ENCODE assay signal across 18 cellular contexts in the genomic region with DNA sequence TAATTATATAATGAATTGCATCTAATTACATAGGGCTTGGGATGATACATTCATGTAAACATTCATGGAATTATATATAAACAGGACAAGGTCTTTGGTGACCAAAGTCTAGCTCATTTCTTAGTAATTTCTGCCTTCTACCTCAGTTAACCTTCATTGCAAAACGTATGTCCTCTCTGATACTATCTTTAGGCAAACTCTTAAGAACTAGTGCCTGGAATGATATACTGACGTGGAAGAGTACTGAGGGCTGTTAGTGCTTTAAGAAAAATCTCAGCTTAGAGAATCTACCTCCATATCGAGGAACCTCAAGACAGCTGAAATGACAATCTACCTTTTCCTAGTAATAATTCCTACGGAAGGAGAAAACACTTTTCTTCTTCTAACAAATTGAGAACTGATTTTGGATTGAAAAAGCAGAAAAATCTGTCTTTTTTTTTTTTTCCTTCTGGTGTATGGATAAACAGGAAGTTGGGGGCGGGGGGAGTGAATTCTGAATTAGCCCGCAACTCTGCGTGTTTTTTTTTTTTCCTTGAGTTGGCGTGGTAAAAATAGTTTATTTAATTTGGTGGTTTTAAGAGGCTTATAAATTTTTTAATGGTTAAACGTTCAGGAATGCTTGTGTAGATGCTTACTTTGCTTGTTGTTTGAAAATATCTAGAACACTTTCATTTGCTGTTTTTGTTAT. TPM values are rescaled to one million over a fixed set of nuclear protein-coding genes. Genes with fewer than 3 reads are reported as not detected.
DNase-seq lines count a peak whose midpoint lies in the region; ATAC-seq and TF ChIP-seq lines count a peak whose summit lies in the region.
"Had no signal": no experiment of that assay in that cellular context is flagged by ENCODE, and none has a peak within 500 bp of the region (broad histone marks: within the 10 kb centered on the region; RNA-seq: fewer than 3 reads in every experiment).

No MANE protein-coding gene starts in this region.

- H3K9ac ChIP-seq in SK-N-SH, result peak overlapping the region; percentile 11; the same call in 1 of the 2 replicates
- H3K9ac ChIP-seq in skeletal muscle satellite cell (ENCODE audit: low read depth, low read length), result peak overlapping the region; percentile 19

- no peaks in the 10 kb centered on the region for H3K9me2 ChIP-seq in SK-N-SH

- peak overlapping the region; percentile 32 to 88; a peak in 3 of 4 replicates for H3K27ac ChIP-seq in SK-N-SH (ENCODE audit: low read depth in 2 of 2, low read length in 1 of 2)
- H3K27ac ChIP-seq in esophagus squamous epithelium, result peak overlapping the region in 1 of 4 donors; percentile 43
- H3K27ac ChIP-seq: RWPE1 had no signal

- POLR2A ChIA-PET in SK-N-SH (lab: Yijun Ruan, JAX), result no interaction called here

- H3K27me3 Mint-ChIP-seq in activated CD8-positive, alpha-beta memory T cell treated with anti-CD3 and anti-CD28 coated beads, Interleukin-2, amount 10 ng/mL, durations not matched to agents 7 days and 5 days, result peaks cover 8% of the 10 kb centered on the region
- no peaks in the 10 kb centered on the region for H3K27me3 Mint-ChIP-seq in endothelial cell (ENCODE audit: unreplicated experiment)
- H3K27me3 Mint-ChIP-seq: stimulated activated memory B cell treated with anti-CD40 and anti-IgM and Interleukin-4, amounts not matched to agents 10 μg/mL and 1 μg/mL and 100 μg/mL, for 72 hours had no signal

- no peak overlapping the region for H3K4me3 Mint-ChIP-seq in activated CD8-positive, alpha-beta memory T cell treated with anti-CD3 and anti-CD28 coated beads, Interleukin-2, amount 10 ng/mL, durations not matched to agents 7 days and 5 days
- H3K4me3 Mint-ChIP-seq in endothelial cell (ENCODE audit: unreplicated experiment), result no peak overlapping the region
- H3K4me3 Mint-ChIP-seq: activated CD4-positive, alpha-beta memory T cell treated with anti-CD3 and anti-CD28 coated beads, Interleukin-2, amount 10 ng/mL, durations not matched to agents 7 days and 5 days; CD4-positive, alpha-beta T cell; stimulated activated memory B cell treated with anti-CD40 and anti-IgM and Interleukin-4, amounts not matched to agents 10 μg/mL and 1 μg/mL and 100 μg/mL, for 72 hours had no signal

- H3K36me3 Mint-ChIP-seq in activated CD8-positive, alpha-beta memory T cell treated with anti-CD3 and anti-CD28 coated beads, Interleukin-2, amount 10 ng/mL, durations not matched to agents 7 days and 5 days, result no peaks in the 10 kb centered on the region
- no peaks in the 10 kb centered on the region for H3K36me3 Mint-ChIP-seq in endothelial cell (ENCODE audit: low read depth, unreplicated experiment)
- H3K36me3 Mint-ChIP-seq: stimulated activated memory B cell treated with anti-CD40 and anti-IgM and Interleukin-4, amounts not matched to agents 10 μg/mL and 1 μg/mL and 100 μg/mL, for 72 hours had no signal

- no peak overlapping the region for H3K27ac Mint-ChIP-seq in activated CD8-positive, alpha-beta memory T cell treated with anti-CD3 and anti-CD28 coated beads, Interleukin-2, amount 10 ng/mL, durations not matched to agents 7 days and 5 days
- no peak overlapping the region for H3K27ac Mint-ChIP-seq in endothelial cell (ENCODE audit: unreplicated experiment)
- H3K27ac Mint-ChIP-seq: activated CD4-positive, alpha-beta memory T cell treated with anti-CD3 and anti-CD28 coated beads, Interleukin-2, amount 10 ng/mL, durations not matched to agents 7 days and 5 days; CD4-positive, alpha-beta T cell; stimulated activated memory B cell treated with anti-CD40 and anti-IgM and Interleukin-4, amounts not matched to agents 10 μg/mL and 1 μg/mL and 100 μg/mL, for 72 hours had no signal

- no peaks in the 10 kb centered on the region for H3K4me1 Mint-ChIP-seq in activated CD8-positive, alpha-beta memory T cell treated with anti-CD3 and anti-CD28 coated beads, Interleukin-2, amount 10 ng/mL, durations not matched to agents 7 days and 5 days
- peaks cover 7% of the 10 kb centered on the region for H3K4me1 Mint-ChIP-seq in endothelial cell (ENCODE audit: unreplicated experiment)
- H3K4me1 Mint-ChIP-seq: activated CD4-positive, alpha-beta memory T cell treated with anti-CD3 and anti-CD28 coated beads, Interleukin-2, amount 10 ng/mL, durations not matched to agents 7 days and 5 days had no signal

- no peaks in the 10 kb centered on the region for H3K9me3 ChIP-seq in SK-N-SH
- no peaks in the 10 kb centered on the region for H3K9me3 ChIP-seq in skeletal muscle satellite cell (replicated peaks; ENCODE audit: low read length)
- H3K9me3 ChIP-seq in esophagus squamous epithelium, result no peaks in the 10 kb centered on the region

- H3K27me3 ChIP-seq in SK-N-SH (ENCODE audit: insufficient read depth) (no peaks in the 10 kb centered on the region), skeletal muscle satellite cell (ENCODE audit: control insufficient read depth, insufficient read depth, low read length) (no peaks in the 10 kb centered on the region), esophagus squamous epithelium (no peaks in the 10 kb centered on the region)

- H3K4me1 ChIP-seq in SK-N-SH (ENCODE audit: control insufficient read depth in 1 of 2, insufficient read depth in 2 of 2, low read depth in 1 of 2, low read length in 1 of 2), result peaks cover 42 to 44% of the 10 kb centered on the region in 2 experiments; a peak in 3 of 4 replicates
- H3K4me1 ChIP-seq in skeletal muscle satellite cell (ENCODE audit: control insufficient read depth, insufficient read depth, low read length), result peaks cover 8% of the 10 kb centered on the region
- H3K4me1 ChIP-seq in esophagus squamous epithelium, result peaks cover 7 to 71% (median 22%) of the 10 kb centered on the region in 3 donors

- H2AFZ ChIP-seq in SK-N-SH (ENCODE audit: low read depth), result no peak overlapping the region

- no peaks in the 10 kb centered on the region for H3K9me3 Mint-ChIP-seq in activated CD8-positive, alpha-beta memory T cell treated with anti-CD3 and anti-CD28 coated beads, Interleukin-2, amount 10 ng/mL, durations not matched to agents 7 days and 5 days (ENCODE audit: low read depth)
- no peaks in the 10 kb centered on the region for H3K9me3 Mint-ChIP-seq in endothelial cell (ENCODE audit: unreplicated experiment)
- H3K9me3 Mint-ChIP-seq: activated CD4-positive, alpha-beta memory T cell treated with anti-CD3 and anti-CD28 coated beads, Interleukin-2, amount 10 ng/mL, durations not matched to agents 7 days and 5 days; CD4-positive, alpha-beta T cell; stimulated activated memory B cell treated with anti-CD40 and anti-IgM and Interleukin-4, amounts not matched to agents 10 μg/mL and 1 μg/mL and 100 μg/mL, for 72 hours had no signal

- no peak for TF ChIP-seq EP300 in SK-N-SH (IDR thresholded peaks at IDR 0.05; ENCODE audit: borderline replicate concordance in 1 of 2, low read depth in 1 of 2, low read length in 1 of 2)

- peaks cover 50% of the 10 kb centered on the region; the same call in 1 of the 2 replicates for H3K79me2 ChIP-seq in SK-N-SH (ENCODE audit: insufficient read depth)

- no peaks in the 10 kb centered on the region for H3K36me3 ChIP-seq in SK-N-SH (replicated peaks in 1 of 2; ENCODE audit: control insufficient read depth in 1 of 2, insufficient read depth in 2 of 2, low read length in 1 of 2)
- no peaks in the 10 kb centered on the region for H3K36me3 ChIP-seq in skeletal muscle satellite cell (ENCODE audit: insufficient read depth, low read length)
- no peaks in the 10 kb centered on the region for H3K36me3 ChIP-seq in esophagus squamous epithelium

- intact Hi-C loops in esophagus squamous epithelium (cut with DNase I), result no loop called here

- WGBS in SK-N-SH (ENCODE audit: low lambda C conversion rate), result 60% methylated on average over 9 of the region's 9 CpGs
- 58 to 59% methylated on average over 9 of the region's 9 CpGs for WGBS in esophagus squamous epithelium, 2 donors

- CTCF ChIA-PET in SK-N-SH (lab: Yijun Ruan, JAX), result interaction anchor here (0.6 to 2.0 kb wide), 5 partner anchors 10 to 724 kb away, joined by 3 to 6 read pairs (median 4); no protein-coding TSS in a partner anchor
- CTCF ChIA-PET in activated CD8-positive, alpha-beta memory T cell treated with anti-CD3 and anti-CD28 coated beads, Interleukin-2, amount 10 ng/mL, durations not matched to agents 7 days and 5 days (lab: Charles Lee), result no interaction called here

- no peaks in the 10 kb centered on the region for H3F3A ChIP-seq in SK-N-SH (replicated peaks; ENCODE audit: insufficient read depth)

- no peak for ATAC-seq in activated CD8-positive, alpha-beta memory T cell treated with anti-CD3 and anti-CD28 coated beads, Interleukin-2, amount 10 ng/mL, durations not matched to agents 7 days and 5 days
- ATAC-seq: stimulated activated memory B cell treated with anti-CD40 and anti-IgM and Interleukin-4, amounts not matched to agents 10 μg/mL and 1 μg/mL and 100 μg/mL, for 72 hours had no signal

- TF ChIP-seq RAD21 in SK-N-SH (IDR thresholded peaks at IDR 0.05; ENCODE audit: low read length), result no peak

- TF ChIP-seq CTCF in SK-N-SH (IDR thresholded peaks at IDR 0.05) (no peak), fibroblast of villous mesenchyme (IDR thresholded peaks at IDR 0.05; ENCODE audit: insufficient read depth, low read depth, low read length) (no peak), esophagus squamous epithelium (IDR thresholded peaks at IDR 0.05) (no peak), endothelial cell (IDR thresholded peaks at IDR 0.05; ENCODE audit: unreplicated experiment) (no peak)

- DNase-seq in EL, result peak; percentile 45
- no peak for DNase-seq in SK-N-SH
- DNase-seq in fibroblast of villous mesenchyme (ENCODE audit: low read depth), result peak; percentile 86
- DNase-seq in esophagus squamous epithelium (lab: John Stamatoyannopoulos, UW), result no peak
- DNase-seq in activated CD8-positive, alpha-beta memory T cell treated with anti-CD3 and anti-CD28 coated beads, Interleukin-2, amount 10 ng/mL, durations not matched to agents 7 days and 5 days, result no peak
- no peak for DNase-seq in endothelial cell (ENCODE audit: low spot score)
- DNase-seq in DMS153 (lab: John Stamatoyannopoulos, UW), result no peak
- DNase-seq: activated CD4-positive, alpha-beta memory T cell treated with anti-CD3 and anti-CD28 coated beads, Interleukin-2, amount 10 ng/mL, durations not matched to agents 7 days and 5 days; activated effector memory CD4-positive, alpha-beta T cell treated with anti-CD3 and anti-CD28 coated beads, Interleukin-2, amount 50 U/mL, for 16 hours; CD4-positive, alpha-beta T cell; KG1; NCI-H1694; stimulated activated CD4-positive, alpha-beta T cell treated with anti-CD3 and anti-CD28 coated beads, Interleukin-4, amount 100 ng/mL, for 4 hours; T-helper 9 cell had no signal

- no peak for TF ChIP-seq POLR2A in esophagus squamous epithelium (IDR thresholded peaks at IDR 0.05)

- peak overlapping the region; percentile 10; the same call in 1 of the 2 replicates for H3K4me2 ChIP-seq in SK-N-SH
- H3K4me2 ChIP-seq in skeletal muscle satellite cell (ENCODE audit: low read length), result no peak overlapping the region

- H3K4me3 ChIP-seq in SK-N-SH (ENCODE audit: low read depth in 2 of 2, low read length in 1 of 2) (no peak overlapping the region), fibroblast of villous mesenchyme (ENCODE audit: low read depth, low read length) (peak overlapping the region; percentile 36), skeletal muscle satellite cell (ENCODE audit: low read length) (no peak overlapping the region), esophagus squamous epithelium (peak overlapping the region in 1 of 4 donors; percentile 3)

- no peaks in the 10 kb centered on the region for H4K20me1 ChIP-seq in SK-N-SH (ENCODE audit: insufficient read depth)

RNA-seq across cellular contexts. Expression of gene RARB, which starts 43.2 kb away (rescaled TPM):
- 10.7 and 15.2 TPM in 2 replicates for polyA plus RNA-seq in SK-N-SH (2012; rRNA removed)
- polyA plus RNA-seq in SK-N-SH (2012; cell fraction: cytosol; rRNA removed), result 13.7 and 14.8 TPM in 2 replicates
- 8.0 and 16.6 TPM in 2 replicates for polyA plus RNA-seq in SK-N-SH (2012; cell fraction: nucleus; rRNA removed)
- 13.2 and 21.6 TPM in 2 replicates for total RNA-seq in fibroblast of villous mesenchyme
- 5.8 and 9.8 TPM in 2 replicates for total RNA-seq in skeletal muscle satellite cell (2012; rRNA removed)
- 1 to 10 TPM; 1.9 to 9.0 (median 3.5) TPM for total RNA-seq in esophagus squamous epithelium
- total RNA-seq in activated CD8-positive, alpha-beta memory T cell treated with anti-CD3 and anti-CD28 coated beads, Interleukin-2, amount 10 ng/mL, durations not matched to agents 7 days and 5 days, result not detected
- total RNA-seq in endothelial cell (ENCODE audit: unreplicated experiment), result not detected
- total RNA-seq: activated CD4-positive, alpha-beta memory T cell treated with anti-CD3 and anti-CD28 coated beads, Interleukin-2, amount 10 ng/mL, durations not matched to agents 7 days and 5 days; CD4-positive, alpha-beta T cell; G401 had no signal

Comparison
In these comparisons a context has a peak if more than half of its experiments do, and no peak if none do; other contexts are left out.
1. DNase-seq: peak in EL (single experiment) and fibroblast of villous mesenchyme (single experiment); none in SK-N-SH (single experiment), esophagus squamous epithelium (single experiment), activated CD8-positive, alpha-beta memory T cell treated with anti-CD3 and anti-CD28 coated beads, Interleukin-2, amount 10 ng/mL, durations not matched to agents 7 days and 5 days (single experiment), endothelial cell (single experiment) and DMS153 (single experiment).